In the genomic region with DNA sequence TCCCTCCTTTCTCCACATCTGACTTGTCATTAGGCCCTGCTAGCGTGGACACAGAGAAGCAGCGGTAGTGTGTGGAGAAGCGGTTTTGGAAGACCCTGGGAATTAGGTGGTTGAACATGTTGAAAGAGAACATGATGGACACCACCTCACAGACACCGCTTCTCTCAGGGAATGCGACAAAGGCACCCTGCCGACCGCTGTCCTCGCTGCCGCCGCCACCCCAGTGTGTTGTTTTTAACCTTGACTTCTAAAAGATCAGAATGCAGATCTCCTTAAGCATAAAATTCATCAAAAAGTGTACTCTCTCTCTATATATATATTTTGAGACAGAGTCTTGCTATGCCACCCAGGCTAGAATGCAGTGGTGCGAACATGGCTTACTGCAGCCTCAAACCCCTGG, we compare ENCODE assay signal across 10 cellular contexts. TPM values are rescaled to one million over a fixed set of nuclear protein-coding genes. Genes with fewer than 3 reads are reported as not detected.
"Had no signal": no experiment of that assay in that cellular context is flagged by ENCODE, and none has a peak within 500 bp of the region (broad histone marks: within the 10 kb centered on the region; RNA-seq: fewer than 3 reads in every experiment).

No MANE protein-coding gene starts in this region.

- H3K27ac ChIP-seq: HL-60 had no signal

- H3K4me3 ChIP-seq: K562 had no signal

- DNase-seq: IMR-90, KBM-7, KG1 had no signal

- ATAC-seq: HepG2, K562 had no signal

- FAIRE-seq: HepG2, HTR-8/SVneo, K562 had no signal

RNA-seq across cellular contexts. Expression of a gene that starts 33.2 kb away (rescaled TPM):
- total RNA-seq: HT-29, HT1080, IMR-90 had no signal
- polyA plus RNA-seq: IgD-negative memory B cell, IMR-90, K562 had no signal
